ENCODE assay signal across 1 cellular context in the genomic region with DNA sequence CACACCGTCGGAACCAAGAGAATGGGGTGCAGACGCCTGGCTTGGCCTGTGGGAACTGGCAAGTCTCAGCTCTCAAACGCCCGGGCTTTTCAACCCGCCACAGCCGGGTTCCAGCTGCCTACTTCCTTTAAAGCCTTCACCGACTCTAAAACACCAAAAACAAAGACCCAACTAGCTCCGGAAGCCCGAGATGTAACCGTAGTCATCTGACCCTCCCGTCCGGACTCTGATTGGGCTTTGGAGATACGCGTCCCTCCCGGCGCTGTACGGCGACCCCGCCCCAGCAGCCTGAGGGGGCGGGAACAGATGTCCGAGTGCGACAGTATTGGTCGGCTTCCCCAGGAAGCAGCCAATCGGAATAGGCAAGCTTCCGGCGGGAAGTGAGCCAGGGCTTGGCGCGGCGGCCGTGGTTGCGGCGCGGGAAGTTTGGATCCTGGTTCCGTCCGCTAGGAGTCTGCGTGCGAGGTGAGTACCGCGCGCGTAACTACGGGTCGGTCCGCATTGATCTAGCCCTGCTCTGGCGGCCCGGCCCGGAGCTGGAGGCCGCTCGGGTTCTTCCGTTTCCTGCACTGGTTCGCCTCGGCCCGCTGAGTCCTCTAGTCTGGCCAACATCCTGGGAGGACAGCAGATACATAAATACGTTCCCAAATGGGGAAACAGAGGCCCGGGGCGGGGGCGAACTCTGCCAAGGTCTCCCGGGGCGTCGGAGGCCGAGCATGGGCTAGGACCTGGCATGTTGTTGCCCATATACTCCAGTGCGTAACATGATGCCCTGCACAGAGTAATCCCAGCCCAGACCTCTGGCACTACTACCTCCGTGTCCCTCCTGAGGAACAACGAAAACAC.
TF ChIP-seq lines count a peak whose summit lies in the region.

Gene BLM, plus strand, starts transcription at position 371 of the 846 bp plus-strand sequence. CDS start 30,047 bp downstream, outside the sequence.

TF ChIP-seq in GM23338, 12 proteins besides CTCF, POLR2A, EP300 and RAD21 (continued from another document):
- peak; percentile 96 for TF ChIP-seq POLR2AphosphoS5 (IDR thresholded peaks at IDR 0.05; ENCODE audit: low read depth)
- TF ChIP-seq STAT1 (IDR thresholded peaks at IDR 0.05; ENCODE audit: unreplicated experiment) = no peak
- TF ChIP-seq EZH2 (IDR thresholded peaks at IDR 0.05; ENCODE audit: low read depth, unreplicated experiment) = no peak
- no peak for TF ChIP-seq ZNF114 (CRISPR knock-in tag; IDR thresholded peaks at IDR 0.05)
- no peak for TF ChIP-seq JUNB (IDR thresholded peaks at IDR 0.05; ENCODE audit: unreplicated experiment)
- TF ChIP-seq CREB1 (CRISPR knock-in tag; IDR thresholded peaks at IDR 0.05; ENCODE audit: low read depth) = peak; percentile 60
- no peak for TF ChIP-seq EZH2phosphoT487 (IDR thresholded peaks at IDR 0.05; ENCODE audit: unreplicated experiment)
- TF ChIP-seq, protein P1, sequence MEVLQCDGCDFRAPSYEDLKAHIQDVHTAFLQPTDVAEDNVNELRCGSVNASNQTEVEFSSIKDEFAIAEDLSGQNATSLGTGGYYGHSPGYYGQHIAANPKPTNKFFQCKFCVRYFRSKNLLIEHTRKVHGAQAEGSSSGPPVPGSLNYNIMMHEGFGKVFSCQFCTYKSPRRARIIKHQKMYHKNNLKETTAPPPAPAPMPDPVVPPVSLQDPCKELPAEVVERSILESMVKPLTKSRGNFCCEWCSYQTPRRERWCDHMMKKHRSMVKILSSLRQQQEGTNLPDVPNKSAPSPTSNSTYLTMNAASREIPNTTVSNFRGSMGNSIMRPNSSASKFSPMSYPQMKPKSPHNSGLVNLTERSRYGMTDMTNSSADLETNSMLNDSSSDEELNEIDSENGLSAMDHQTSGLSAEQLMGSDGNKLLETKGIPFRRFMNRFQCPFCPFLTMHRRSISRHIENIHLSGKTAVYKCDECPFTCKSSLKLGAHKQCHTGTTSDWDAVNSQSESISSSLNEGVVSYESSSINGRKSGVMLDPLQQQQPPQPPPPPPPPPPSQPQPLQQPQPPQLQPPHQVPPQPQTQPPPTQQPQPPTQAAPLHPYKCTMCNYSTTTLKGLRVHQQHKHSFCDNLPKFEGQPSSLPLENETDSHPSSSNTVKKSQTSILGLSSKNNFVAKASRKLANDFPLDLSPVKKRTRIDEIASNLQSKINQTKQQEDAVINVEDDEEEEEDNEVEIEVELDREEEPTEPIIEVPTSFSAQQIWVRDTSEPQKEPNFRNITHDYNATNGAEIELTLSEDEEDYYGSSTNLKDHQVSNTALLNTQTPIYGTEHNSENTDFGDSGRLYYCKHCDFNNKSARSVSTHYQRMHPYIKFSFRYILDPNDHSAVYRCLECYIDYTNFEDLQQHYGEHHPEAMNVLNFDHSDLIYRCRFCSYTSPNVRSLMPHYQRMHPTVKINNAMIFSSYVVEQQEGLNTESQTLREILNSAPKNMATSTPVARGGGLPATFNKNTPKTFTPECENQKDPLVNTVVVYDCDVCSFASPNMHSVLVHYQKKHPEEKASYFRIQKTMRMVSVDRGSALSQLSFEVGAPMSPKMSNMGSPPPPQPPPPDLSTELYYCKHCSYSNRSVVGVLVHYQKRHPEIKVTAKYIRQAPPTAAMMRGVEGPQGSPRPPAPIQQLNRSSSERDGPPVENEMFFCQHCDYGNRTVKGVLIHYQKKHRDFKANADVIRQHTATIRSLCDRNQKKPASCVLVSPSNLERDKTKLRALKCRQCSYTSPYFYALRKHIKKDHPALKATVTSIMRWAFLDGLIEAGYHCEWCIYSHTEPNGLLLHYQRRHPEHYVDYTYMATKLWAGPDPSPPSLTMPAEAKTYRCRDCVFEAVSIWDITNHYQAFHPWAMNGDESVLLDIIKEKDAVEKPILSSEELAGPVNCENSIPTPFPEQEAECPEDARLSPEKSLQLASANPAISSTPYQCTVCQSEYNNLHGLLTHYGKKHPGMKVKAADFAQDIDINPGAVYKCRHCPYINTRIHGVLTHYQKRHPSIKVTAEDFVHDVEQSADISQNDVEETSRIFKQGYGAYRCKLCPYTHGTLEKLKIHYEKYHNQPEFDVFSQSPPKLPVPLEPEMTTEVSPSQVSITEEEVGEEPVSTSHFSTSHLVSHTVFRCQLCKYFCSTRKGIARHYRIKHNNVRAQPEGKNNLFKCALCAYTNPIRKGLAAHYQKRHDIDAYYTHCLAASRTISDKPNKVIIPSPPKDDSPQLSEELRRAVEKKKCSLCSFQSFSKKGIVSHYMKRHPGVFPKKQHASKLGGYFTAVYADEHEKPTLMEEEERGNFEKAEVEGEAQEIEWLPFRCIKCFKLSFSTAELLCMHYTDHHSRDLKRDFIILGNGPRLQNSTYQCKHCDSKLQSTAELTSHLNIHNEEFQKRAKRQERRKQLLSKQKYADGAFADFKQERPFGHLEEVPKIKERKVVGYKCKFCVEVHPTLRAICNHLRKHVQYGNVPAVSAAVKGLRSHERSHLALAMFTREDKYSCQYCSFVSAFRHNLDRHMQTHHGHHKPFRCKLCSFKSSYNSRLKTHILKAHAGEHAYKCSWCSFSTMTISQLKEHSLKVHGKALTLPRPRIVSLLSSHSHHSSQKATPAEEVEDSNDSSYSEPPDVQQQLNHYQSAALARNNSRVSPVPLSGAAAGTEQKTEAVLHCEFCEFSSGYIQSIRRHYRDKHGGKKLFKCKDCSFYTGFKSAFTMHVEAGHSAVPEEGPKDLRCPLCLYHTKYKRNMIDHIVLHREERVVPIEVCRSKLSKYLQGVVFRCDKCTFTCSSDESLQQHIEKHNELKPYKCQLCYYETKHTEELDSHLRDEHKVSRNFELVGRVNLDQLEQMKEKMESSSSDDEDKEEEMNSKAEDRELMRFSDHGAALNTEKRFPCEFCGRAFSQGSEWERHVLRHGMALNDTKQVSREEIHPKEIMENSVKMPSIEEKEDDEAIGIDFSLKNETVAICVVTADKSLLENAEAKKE (CRISPR knock-in tag; IDR thresholded peaks at IDR 0.05) = no peak
- no peak for TF ChIP-seq NANOG (IDR thresholded peaks at IDR 0.05; ENCODE audit: borderline replicate concordance)
- TF ChIP-seq, protein P2, sequence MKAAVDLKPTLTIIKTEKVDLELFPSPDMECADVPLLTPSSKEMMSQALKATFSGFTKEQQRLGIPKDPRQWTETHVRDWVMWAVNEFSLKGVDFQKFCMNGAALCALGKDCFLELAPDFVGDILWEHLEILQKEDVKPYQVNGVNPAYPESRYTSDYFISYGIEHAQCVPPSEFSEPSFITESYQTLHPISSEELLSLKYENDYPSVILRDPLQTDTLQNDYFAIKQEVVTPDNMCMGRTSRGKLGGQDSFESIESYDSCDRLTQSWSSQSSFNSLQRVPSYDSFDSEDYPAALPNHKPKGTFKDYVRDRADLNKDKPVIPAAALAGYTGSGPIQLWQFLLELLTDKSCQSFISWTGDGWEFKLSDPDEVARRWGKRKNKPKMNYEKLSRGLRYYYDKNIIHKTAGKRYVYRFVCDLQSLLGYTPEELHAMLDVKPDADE (IDR thresholded peaks at IDR 0.05) = peak; percentile 36; the same call in 1 of the 2 replicates
- TF ChIP-seq REST (IDR thresholded peaks at IDR 0.05; ENCODE audit: unreplicated experiment) = no peak
